20 cellular contexts compared by ENCODE assay signal in genomic region chr2:129008881-129009554, GRCh38.
"Had no signal": no experiment of that assay in that cellular context is flagged by ENCODE, and none has a peak within 500 bp of the region (broad histone marks: within the 10 kb centered on the region; RNA-seq: fewer than 3 reads in every experiment).

No MANE protein-coding gene starts in this region.

- ATAC-seq: heart right ventricle; psoas muscle; stimulated activated naive CD8-positive, alpha-beta T cell treated with anti-CD3 and anti-CD28 coated beads, Interleukin-15, amount 100 ng/mL, for 72 hours had no signal

- DNase-seq: central memory CD4-positive, alpha-beta T cell; cortex of kidney; dorsolateral prefrontal cortex; effector CD8-positive, alpha-beta T cell; esophagus squamous epithelium; foreskin fibroblast; heart right ventricle; islet precursor cell; left ventricle myocardium inferior; lower lobe of right lung; mesenchymal stem cell; midbrain; naive B cell; psoas muscle; retina; right lobe of liver; stimulated activated CD4-positive, alpha-beta T cell treated with anti-CD3 and anti-CD28 coated beads, Interleukin-4, amount 100 ng/mL, for 24 hours; stimulated activated naive B cell treated with anti-CD40 and anti-IgM and Interleukin-4, amounts not matched to agents 10 μg/mL and 1 μg/mL and 100 μg/mL, for 72 hours; stimulated activated naive CD8-positive, alpha-beta T cell treated with anti-CD3 and anti-CD28 coated beads, Interleukin-15, amount 100 ng/mL, for 72 hours; transverse colon had no signal
